ENCODE assay signal across 1 cellular context in genomic region chr9:22097712-22098111, GRCh38.
TF ChIP-seq lines count a peak whose summit lies in the region.

No MANE protein-coding gene starts in this region.

TF ChIP-seq in IMR-90, 13 proteins besides CTCF, POLR2A, EP300 and RAD21 (continued from another document):
- TF ChIP-seq CEBPB (IDR thresholded peaks at IDR 0.05; ENCODE audit: low read depth, low read length) (peak; percentile 93), BHLHE40 (IDR thresholded peaks at IDR 0.05; ENCODE audit: low read depth, low read length) (no peak)
